14 cellular contexts compared by ENCODE assay signal in genomic region chr2:20538308-20539132, GRCh38.
DNase-seq lines count a peak whose midpoint lies in the region; ATAC-seq and TF ChIP-seq lines count a peak whose summit lies in the region.
"Had no signal": no experiment of that assay in that cellular context is flagged by ENCODE, and none has a peak within 500 bp of the region (broad histone marks: within the 10 kb centered on the region; RNA-seq: fewer than 3 reads in every experiment).

No MANE protein-coding gene starts in this region.

- H3K36me3 Mint-ChIP-seq in CD8-positive, alpha-beta T cell, result no peaks in the 10 kb centered on the region

- CTCF ChIA-PET in CD8-positive, alpha-beta T cell (lab: Charles Lee), result no interaction called here

- peak; percentile 70 for TF ChIP-seq POLR2A in right lobe of liver (IDR thresholded peaks at IDR 0.05)

- H3K27me3 ChIP-seq in right lobe of liver, result no peaks in the 10 kb centered on the region
- H3K27me3 ChIP-seq in CD8-positive, alpha-beta T cell (ENCODE audit: insufficient read depth, low read length), result no peaks in the 10 kb centered on the region
- H3K27me3 ChIP-seq: brain microvascular endothelial cell had no signal

- peaks cover 5% of the 10 kb centered on the region for H3K27me3 Mint-ChIP-seq in CD8-positive, alpha-beta T cell (ENCODE audit: low read depth)

- POLR2A ChIA-PET in CD8-positive, alpha-beta T cell (lab: Charles Lee), result no interaction called here

- intact Hi-C loops in Right ventricle myocardium superior (cut with DNase I), result no loop called here
- intact Hi-C loops in cardiac septum (cut with DNase I), result no loop called here
- intact Hi-C loops in right lobe of liver (cut with DNase I), result loop anchor here in 1 of 2 donors (10.0 kb wide), 1 partner anchor 64 kb away; no protein-coding TSS in a partner anchor
- intact Hi-C loops in CD8-positive, alpha-beta T cell (cut with DNase I, micrococcal nuclease), result no loop called here

- no peaks in the 10 kb centered on the region for H3K9me3 ChIP-seq in right lobe of liver
- H3K9me3 ChIP-seq in CD8-positive, alpha-beta T cell (ENCODE audit: low read length), result no peaks in the 10 kb centered on the region

- no peaks in the 10 kb centered on the region for H3K4me1 Mint-ChIP-seq in CD8-positive, alpha-beta T cell (ENCODE audit: low read depth)

- no peak overlapping the region for H3K4me3 Mint-ChIP-seq in CD8-positive, alpha-beta T cell

- 27% methylated on average over 6 of the region's 8 CpGs for WGBS in right lobe of liver (ENCODE audit: insufficient coverage, low coverage, low lambda C conversion rate, missing lambda C conversion rate)

- TF ChIP-seq CTCF in right lobe of liver (IDR thresholded peaks at IDR 0.05), result no peak
- TF ChIP-seq CTCF in CD8-positive, alpha-beta T cell (IDR thresholded peaks at IDR 0.05), result no peak

- peaks cover 0 to 68% (median 30%) of the 10 kb centered on the region in 4 donors for H3K4me1 ChIP-seq in right lobe of liver
- H3K4me1 ChIP-seq in CD8-positive, alpha-beta T cell (ENCODE audit: insufficient read depth, low read length), result no peaks in the 10 kb centered on the region

- no peak overlapping the region for H3K27ac Mint-ChIP-seq in CD8-positive, alpha-beta T cell

- ATAC-seq in Right ventricle myocardium superior (ENCODE audit: poor library complexity) (peak; percentile 61), right lobe of liver (peak; percentile 56 to 71 (median 64)), GM19467 (IDR thresholded peaks at IDR 0.05; ENCODE audit: unreplicated experiment) (no peak), GM18861 (IDR thresholded peaks at IDR 0.05; ENCODE audit: unreplicated experiment) (no peak)
- ATAC-seq in CD8-positive, alpha-beta T cell, result no peak

- H3K9me3 Mint-ChIP-seq in CD8-positive, alpha-beta T cell, result no peaks in the 10 kb centered on the region

- H3K36me3 ChIP-seq in right lobe of liver, result no peaks in the 10 kb centered on the region
- H3K36me3 ChIP-seq in CD8-positive, alpha-beta T cell (ENCODE audit: insufficient read depth, low read length), result no peaks in the 10 kb centered on the region
- H3K36me3 ChIP-seq: brain microvascular endothelial cell had no signal

- H3K27ac ChIP-seq in right lobe of liver, result peak overlapping the region; percentile 73 to 90 (median 87)
- H3K27ac ChIP-seq in CD8-positive, alpha-beta T cell (ENCODE audit: low read depth, low read length), result no peak overlapping the region
- H3K27ac ChIP-seq: brain microvascular endothelial cell, SK-N-MC had no signal

- H3K4me3 ChIP-seq in right lobe of liver, result peak overlapping the region in 2 of 3 donors; percentile 15 to 24
- no peak overlapping the region for H3K4me3 ChIP-seq in CD8-positive, alpha-beta T cell (ENCODE audit: low read depth, low read length)
- H3K4me3 ChIP-seq: SK-N-MC had no signal

- no peak for DNase-seq in Right ventricle myocardium superior
- DNase-seq in cardiac septum (ENCODE audit: low spot score), result no peak
- DNase-seq in SHP77 (lab: John Stamatoyannopoulos, UW), result peak; percentile 29 to 55
- DNase-seq in right lobe of liver, result peak; percentile 82 to 94 (median 92)
- no peak for DNase-seq in CD8-positive, alpha-beta T cell
- DNase-seq in retina, result no peak
- DNase-seq: activated CD8-positive, alpha-beta memory T cell treated with anti-CD3 and anti-CD28 coated beads for 24 hours; activated naive CD4-positive, alpha-beta T cell treated with Interleukin-2 at 50 U/mL for 16 hours; brain microvascular endothelial cell; DND-41; effector CD4-positive, alpha-beta T cell had no signal

Comparison
In these comparisons a context has a peak if more than half of its experiments do, and no peak if none do; other contexts are left out.
1. ATAC-seq: peak in Right ventricle myocardium superior (single experiment) and right lobe of liver (4 of 4); none in CD8-positive, alpha-beta T cell (single experiment), GM19467 (single experiment) and GM18861 (single experiment).
2. DNase-seq: peak in SHP77 (2 of 2) and right lobe of liver (3 of 3); none in Right ventricle myocardium superior (single experiment), cardiac septum (single experiment), CD8-positive, alpha-beta T cell (0 of 7) and retina (single experiment).